Comparison of ENCODE assay signal across 8 cellular contexts in genomic region chr4:180828455-180829018, GRCh38.
DNase-seq lines count a peak whose midpoint lies in the region; ATAC-seq and TF ChIP-seq lines count a peak whose summit lies in the region.

No MANE protein-coding gene starts in this region.

- H3F3A ChIP-seq in GM23248 (ENCODE audit: insufficient read depth) = no peaks in the 10 kb centered on the region

- no peak overlapping the region for H3K4me3 ChIP-seq in ACC112 (ENCODE audit: low read depth, low read length)
- no peak overlapping the region for H3K4me3 ChIP-seq in GM23248
- no peak overlapping the region for H3K4me3 ChIP-seq in kidney epithelial cell (ENCODE audit: low read depth, low read length)

- WGBS in GM23248 (ENCODE audit: low coverage in 1 of 2, low lambda C conversion rate in 2 of 2, missing lambda C conversion rate in 2 of 2), 2 experiments = 0% methylated on average over 2 of the region's 2 CpGs

- H4K20me1 ChIP-seq in GM23248 (ENCODE audit: insufficient read depth) = no peaks in the 10 kb centered on the region

- DNase-seq in GM23248 = peak; percentile 78
- peak; percentile 33 for DNase-seq in NCI-H2171 treated with DMSO at 0.1 percent for 48 hours (lab: John Stamatoyannopoulos, UW)
- DNase-seq in amniotic epithelial cell (ENCODE audit: low read depth) = peak; percentile 34
- DNase-seq in kidney epithelial cell (ENCODE audit: low read depth) = peak; percentile 31
- no peak for DNase-seq in iPS-NIHi7 (ENCODE audit: extremely low spot score)

- no peak overlapping the region for H3K4me2 ChIP-seq in GM23248 (ENCODE audit: unreplicated experiment)

- no peaks in the 10 kb centered on the region for H3K27me3 ChIP-seq in ACC112 (ENCODE audit: insufficient read depth, low read length)
- H3K27me3 ChIP-seq in GM23248 (replicated peaks; ENCODE audit: insufficient read depth) = no peaks in the 10 kb centered on the region
- H3K27me3 ChIP-seq in kidney epithelial cell (ENCODE audit: control insufficient read depth, insufficient read depth, low read length) = no peaks in the 10 kb centered on the region

- H3K79me2 ChIP-seq in ACC112 (ENCODE audit: control insufficient read depth, insufficient read depth, low read length, unreplicated experiment) (no peaks in the 10 kb centered on the region), GM23248 (ENCODE audit: insufficient read depth) (no peaks in the 10 kb centered on the region)

- H3K27ac ChIP-seq in ACC112 (ENCODE audit: low read depth, low read length) (no peak overlapping the region), GM23248 (no peak overlapping the region)

- no peak overlapping the region for H3K9ac ChIP-seq in GM23248

- peaks cover 6% of the 10 kb centered on the region for H3K4me1 ChIP-seq in ACC112 (ENCODE audit: control insufficient read depth, insufficient read depth, low read length, unreplicated experiment)
- H3K4me1 ChIP-seq in GM23248 (ENCODE audit: insufficient read depth) = 0 out of 2 replicates have a peak, but pooled peaks cover 4% of the 10 kb centered on the region

- in situ Hi-C loops in GM23248 (cut with MboI) = loop anchor here (25.0 kb wide), 1 partner anchor 709 kb away; no protein-coding TSS in a partner anchor

- H3K9me3 ChIP-seq in GM23248 (ENCODE audit: low read depth) = no peaks in the 10 kb centered on the region

- TF ChIP-seq CTCF in kidney epithelial cell (IDR thresholded peaks at IDR 0.05; ENCODE audit: insufficient read depth, low read length, poor library complexity, severe bottlenecking) = peak; percentile 68

- H2AFZ ChIP-seq in ACC112 (ENCODE audit: low read length, unreplicated experiment) (peak overlapping the region; percentile 78), GM23248 (peak overlapping the region; percentile 95; the same call in 1 of the 2 replicates)

- H3K9me2 ChIP-seq in GM23248 (ENCODE audit: insufficient read depth) = no peaks in the 10 kb centered on the region

- no peaks in the 10 kb centered on the region for H3K36me3 ChIP-seq in ACC112 (ENCODE audit: insufficient read depth, low read length)
- no peaks in the 10 kb centered on the region for H3K36me3 ChIP-seq in GM23248 (ENCODE audit: low read depth)
- H3K36me3 ChIP-seq in kidney epithelial cell (ENCODE audit: control insufficient read depth, insufficient read depth, low read length) = no peaks in the 10 kb centered on the region

- ATAC-seq in GM18498 (IDR thresholded peaks at IDR 0.05; ENCODE audit: unreplicated experiment) = no peak
- ATAC-seq in GM18502 (IDR thresholded peaks at IDR 0.05; ENCODE audit: poor library complexity, unreplicated experiment) = no peak
